In the genomic region with DNA sequence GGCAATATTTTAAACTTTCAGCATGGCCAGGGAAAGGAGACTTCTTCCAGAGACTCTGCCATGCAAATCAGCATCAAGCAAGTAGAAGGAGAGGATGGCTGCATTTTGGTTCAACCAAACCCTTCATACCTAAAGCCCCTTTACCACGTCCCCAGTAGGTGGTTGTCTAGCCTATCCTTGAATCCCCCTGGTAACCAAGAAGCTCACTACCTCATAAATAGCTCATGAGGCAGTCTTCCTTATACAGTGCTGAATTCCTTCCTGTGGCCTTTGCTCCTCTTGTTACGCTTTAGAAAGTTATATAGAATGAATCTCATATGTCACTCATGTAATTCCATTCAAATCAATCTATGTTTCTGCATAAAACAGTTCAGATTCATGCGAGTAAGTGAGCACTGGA, we compare ENCODE assay signal across 4 cellular contexts.
"Had no signal": no experiment of that assay in that cellular context is flagged by ENCODE, and none has a peak within 500 bp of the region (broad histone marks: within the 10 kb centered on the region; RNA-seq: fewer than 3 reads in every experiment).

No MANE protein-coding gene starts in this region.

- H3K4me1 Mint-ChIP-seq: H9 had no signal

- DNase-seq: GOT3, H9, HCEC 1CT, IMR-90 had no signal

- H3K4me3 Mint-ChIP-seq: H9 had no signal
